Comparison of ENCODE assay signal across 8 cellular contexts in genomic region chr1:120414466-120414865, GRCh38. TPM values are rescaled to one million over a fixed set of nuclear protein-coding genes. Genes with fewer than 3 reads are reported as not detected.
DNase-seq lines count a peak whose midpoint lies in the region; ATAC-seq and TF ChIP-seq lines count a peak whose summit lies in the region.
"Not testable (repeated sequence)": the region's sequence is repeated elsewhere in the genome, so short reads cannot be mapped to it uniquely, and the experiment has no call there.

No MANE protein-coding gene starts in this region.

- H3K36me3 ChIP-seq in NT2/D1 (ENCODE audit: insufficient read depth, insufficient read length, low read length); neuronal stem cell (replicated peaks in 1 of 2; ENCODE audit: control insufficient read depth in 2 of 2, insufficient read depth in 2 of 2, low read length in 2 of 2); tibial artery: not testable (repeated sequence)

- H3K9me3 Mint-ChIP-seq in activated naive CD8-positive, alpha-beta T cell treated with anti-CD3 and anti-CD28 coated beads, Interleukin-2, amount 50 U/mL, for 24 hours = not testable (repeated sequence)

- not testable (repeated sequence) for H3K23ac ChIP-seq in neuronal stem cell (ENCODE audit: low read depth, low read length, poor library complexity)

- not testable (repeated sequence) for H3K4me1 Mint-ChIP-seq in activated naive CD8-positive, alpha-beta T cell treated with anti-CD3 and anti-CD28 coated beads, Interleukin-2, amount 50 U/mL, for 24 hours

- not testable (repeated sequence) for H3K9me3 ChIP-seq in NT2/D1 (ENCODE audit: insufficient read depth, low read length); neuronal stem cell (replicated peaks in 1 of 2; ENCODE audit: control insufficient read depth in 2 of 2, insufficient read depth in 1 of 2, low read depth in 1 of 2, low read length in 2 of 2); tibial artery

- not testable (repeated sequence) for H2BK12ac ChIP-seq in neuronal stem cell (ENCODE audit: low read length)

- not testable (repeated sequence) for H3K14ac ChIP-seq in neuronal stem cell (ENCODE audit: low read length)

- not testable (repeated sequence) for TF ChIP-seq CTCF in GM12864 (IDR thresholded peaks at IDR 0.05; ENCODE audit: low read depth, low read length, missing control alignments); fibroblast of villous mesenchyme (IDR thresholded peaks at IDR 0.05; ENCODE audit: insufficient read depth, low read depth, low read length); tibial artery (IDR thresholded peaks at IDR 0.05)

- H4K91ac ChIP-seq in neuronal stem cell (ENCODE audit: low read depth, low read length, poor library complexity) = not testable (repeated sequence)

- H3K27ac ChIP-seq in neuronal stem cell (replicated peaks; ENCODE audit: low read length); tibial artery: not testable (repeated sequence)

- WGBS in neuronal stem cell (ENCODE audit: extremely low coverage in 2 of 2, insufficient read length in 2 of 2, insufficient replicate concordance in 1 of 2), 2 donors = no CpG with 5 or more reads among the region's 15 CpGs

- H3K36me3 Mint-ChIP-seq in activated naive CD8-positive, alpha-beta T cell treated with anti-CD3 and anti-CD28 coated beads, Interleukin-2, amount 50 U/mL, for 24 hours (ENCODE audit: low read depth) = not testable (repeated sequence)

- not testable (repeated sequence) for H2AK5ac ChIP-seq in neuronal stem cell (ENCODE audit: low read depth, low read length)

- H2BK5ac ChIP-seq in neuronal stem cell (ENCODE audit: low read length) = not testable (repeated sequence)

- not testable (repeated sequence) for H3K4me1 ChIP-seq in NT2/D1 (ENCODE audit: insufficient read depth, insufficient read length); neuronal stem cell (ENCODE audit: control insufficient read depth in 2 of 2, insufficient read depth in 1 of 2, low read depth in 1 of 2, low read length in 2 of 2); tibial artery

- H3K79me1 ChIP-seq in neuronal stem cell (ENCODE audit: low read depth, low read length) = not testable (repeated sequence)

- H2BK120ac ChIP-seq in neuronal stem cell (ENCODE audit: low read depth, low read length) = not testable (repeated sequence)

- peak overlapping the region; percentile 67 for H3K9ac ChIP-seq in NT2/D1 (ENCODE audit: insufficient read length, low read depth)
- H3K9ac ChIP-seq in neuronal stem cell (ENCODE audit: low read depth, low read length, poor library complexity) = not testable (repeated sequence)

- H3K4me3 ChIP-seq in GM12864 (ENCODE audit: low read depth, low read length) (peak overlapping the region; percentile 65), fibroblast of villous mesenchyme (ENCODE audit: low read depth, low read length) (peak overlapping the region; percentile 60), neuronal stem cell (ENCODE audit: low read length in 2 of 2) (peak overlapping the region in 1 of 2 donors; percentile 42), tibial artery (peak overlapping the region; percentile 63 to 66)
- not testable (repeated sequence) for H3K4me3 ChIP-seq in NT2/D1 (ENCODE audit: insufficient read length, low read depth)

- not testable (repeated sequence) for H4K8ac ChIP-seq in neuronal stem cell (ENCODE audit: low read depth, low read length)

- not testable (repeated sequence) for DNase-seq in GM12864 (ENCODE audit: low read depth); NT2/D1 (ENCODE audit: low read depth, low spot score); activated naive CD8-positive, alpha-beta T cell treated with anti-CD3 and anti-CD28 coated beads, Interleukin-2, amount 50 U/mL, for 24 hours; fibroblast of villous mesenchyme (ENCODE audit: low read depth); neuronal stem cell (ENCODE audit: low spot score); tibial artery

- H3K4me3 Mint-ChIP-seq in activated naive CD8-positive, alpha-beta T cell treated with anti-CD3 and anti-CD28 coated beads, Interleukin-2, amount 50 U/mL, for 24 hours = not testable (repeated sequence)

- not testable (repeated sequence) for H3K4ac ChIP-seq in neuronal stem cell (ENCODE audit: low read length)

- not testable (repeated sequence) for H3K27me3 Mint-ChIP-seq in activated naive CD8-positive, alpha-beta T cell treated with anti-CD3 and anti-CD28 coated beads, Interleukin-2, amount 50 U/mL, for 24 hours

- peak; percentile 6 for ATAC-seq in GM21717 (IDR thresholded peaks at IDR 0.05; ENCODE audit: unreplicated experiment)
- ATAC-seq in HG03196 (IDR thresholded peaks at IDR 0.05; ENCODE audit: unreplicated experiment) = peak; percentile 18
- ATAC-seq in activated naive CD8-positive, alpha-beta T cell treated with anti-CD3 and anti-CD28 coated beads, Interleukin-2, amount 50 U/mL, for 24 hours = peak; percentile 26

- not testable (repeated sequence) for H3K27me3 ChIP-seq in NT2/D1 (ENCODE audit: insufficient read depth, insufficient read length); neuronal stem cell (ENCODE audit: control insufficient read depth in 3 of 3, insufficient read depth in 3 of 3, low read depth in 1 of 3, low read length in 3 of 3); tibial artery

- not testable (repeated sequence) for H3K27ac Mint-ChIP-seq in activated naive CD8-positive, alpha-beta T cell treated with anti-CD3 and anti-CD28 coated beads, Interleukin-2, amount 50 U/mL, for 24 hours

- H3K18ac ChIP-seq in neuronal stem cell (ENCODE audit: low read length) = not testable (repeated sequence)

- H2AFZ ChIP-seq in neuronal stem cell (ENCODE audit: low read length) = peak overlapping the region; percentile 59

- intact Hi-C loops in tibial artery (cut with DNase I; ENCODE audit: low total_unique reads) = not testable (repeated sequence)

- H2BK15ac ChIP-seq in neuronal stem cell (ENCODE audit: low read length) = not testable (repeated sequence)

- not testable (repeated sequence) for H3K4me2 ChIP-seq in neuronal stem cell (ENCODE audit: insufficient read depth, low read length, poor library complexity, severe bottlenecking)

RNA-seq across cellular contexts. Expression of gene NBPF8, which starts 0.4 kb away (rescaled TPM):
- total RNA-seq in fibroblast of villous mesenchyme = 10.6 and 19.0 TPM in 2 replicates
- 9.1 TPM for polyA plus RNA-seq in neuronal stem cell (2013, experiment 1 of 2)
- 9.0 TPM for polyA plus RNA-seq in neuronal stem cell (2013, experiment 2 of 2)
